In genomic region chr13:73820688-73821087, GRCh38 we compare ENCODE assay signal across 19 cellular contexts.
DNase-seq lines count a peak whose midpoint lies in the region; ATAC-seq lines count a peak whose summit lies in the region.
"Had no signal": no experiment of that assay in that cellular context is flagged by ENCODE, and none has a peak within 500 bp of the region (broad histone marks: within the 10 kb centered on the region; RNA-seq: fewer than 3 reads in every experiment).

No MANE protein-coding gene starts in this region.

- no peaks in the 10 kb centered on the region for H3K9me3 Mint-ChIP-seq in central memory CD8-positive, alpha-beta T cell
- H3K9me3 Mint-ChIP-seq: H9 had no signal

- ATAC-seq in GM18858 (IDR thresholded peaks at IDR 0.05; ENCODE audit: unreplicated experiment), result peak; percentile 45
- ATAC-seq in GM19455 (IDR thresholded peaks at IDR 0.05; ENCODE audit: unreplicated experiment), result peak; percentile 52
- peak; percentile 45 for ATAC-seq in HG02870 (IDR thresholded peaks at IDR 0.05; ENCODE audit: unreplicated experiment)
- no peak for ATAC-seq in central memory CD8-positive, alpha-beta T cell (replicated peaks; ENCODE audit: extremely low read depth, poor library complexity, severe bottlenecking)
- ATAC-seq in HG03108 (IDR thresholded peaks at IDR 0.05; ENCODE audit: unreplicated experiment), result no peak
- ATAC-seq: left lobe of liver had no signal

- peaks cover 19% of the 10 kb centered on the region for H3K36me3 Mint-ChIP-seq in central memory CD8-positive, alpha-beta T cell (ENCODE audit: insufficient read depth)

- H3K27me3 Mint-ChIP-seq in central memory CD8-positive, alpha-beta T cell, result no peaks in the 10 kb centered on the region

- H3K27ac Mint-ChIP-seq in central memory CD8-positive, alpha-beta T cell (ENCODE audit: low read depth), result peak overlapping the region; percentile 36
- H3K27ac Mint-ChIP-seq: H9 had no signal

- H3K4me1 Mint-ChIP-seq in central memory CD8-positive, alpha-beta T cell, result peaks cover 56% of the 10 kb centered on the region

- H3K4me3 Mint-ChIP-seq in central memory CD8-positive, alpha-beta T cell, result no peak overlapping the region
- H3K4me3 Mint-ChIP-seq: H9 had no signal

- DNase-seq in central memory CD8-positive, alpha-beta T cell (ENCODE audit: low spot score in 2 of 2), result no peak
- DNase-seq in COR-L47 (lab: John Stamatoyannopoulos, UW) (no peak), mucosa of gallbladder (ENCODE audit: low spot score) (no peak), NCI-H82 (lab: John Stamatoyannopoulos, UW) (no peak)
- DNase-seq: activated CD4-positive, alpha-beta T cell treated with anti-CD3 and anti-CD28 coated beads, Interleukin-2, amount 50 U/mL, for 1 hour; activated T-cell treated with anti-CD3 and anti-CD28 coated beads, Interleukin-2, amount 50 U/mL, for 1 hour; BE2C; central memory CD4-positive, alpha-beta T cell; DMS53; H9; MM.1S; NCI-H1930; NCI-H524; stimulated activated CD4-positive, alpha-beta T cell treated with anti-CD3 and anti-CD28 coated beads, Interleukin-4, amount 100 ng/mL, for 24 hours had no signal

Comparison
In these comparisons a context has a peak if more than half of its experiments do, and no peak if none do; other contexts are left out.
1. ATAC-seq: peak in GM18858 (single experiment), GM19455 (single experiment) and HG02870 (single experiment); none in central memory CD8-positive, alpha-beta T cell (single experiment) and HG03108 (single experiment).